In the genomic region with DNA sequence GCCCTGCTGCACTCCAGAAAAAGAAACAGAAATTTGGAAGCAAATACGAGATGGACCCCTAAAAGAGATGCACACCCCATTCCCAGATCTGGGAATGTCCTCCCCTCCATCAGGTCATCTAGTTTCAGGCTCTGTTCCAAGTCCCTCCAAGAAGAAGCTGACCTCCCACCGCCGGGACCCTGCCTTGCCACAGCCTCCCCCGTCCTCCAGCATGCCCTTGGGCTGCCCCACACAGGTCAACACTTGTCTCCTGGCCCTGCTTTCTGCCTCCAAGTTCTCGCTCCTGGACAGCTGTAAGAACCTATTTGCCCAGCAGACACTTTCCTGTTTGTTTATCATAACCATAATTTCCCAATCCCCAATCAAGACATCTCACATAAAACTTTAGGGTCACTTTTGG, we compare ENCODE assay signal across 22 cellular contexts. TPM values are rescaled to one million over a fixed set of nuclear protein-coding genes. Genes with fewer than 3 reads are reported as not detected.
DNase-seq lines count a peak whose midpoint lies in the region; ATAC-seq and TF ChIP-seq lines count a peak whose summit lies in the region.
"Had no signal": no experiment of that assay in that cellular context is flagged by ENCODE, and none has a peak within 500 bp of the region (broad histone marks: within the 10 kb centered on the region; RNA-seq: fewer than 3 reads in every experiment).

No MANE protein-coding gene starts in this region.

- H3K36me3 Mint-ChIP-seq in activated naive CD8-positive, alpha-beta T cell treated with anti-CD3 and anti-CD28 coated beads for 36 hours = no peaks in the 10 kb centered on the region
- H3K36me3 Mint-ChIP-seq: CD4-positive, CD25-positive, alpha-beta regulatory T cell; CD8-positive, alpha-beta memory T cell; IgD-negative memory B cell had no signal

- DNase-seq in cardiac septum (ENCODE audit: low spot score) = peak; percentile 53
- DNase-seq in right atrium auricular region (ENCODE audit: low spot score) = no peak
- peak; percentile 37 for DNase-seq in islet precursor cell
- no peak for DNase-seq in activated naive CD8-positive, alpha-beta T cell treated with anti-CD3 and anti-CD28 coated beads for 36 hours
- DNase-seq: ACHN; BE2C; C1 segment of cervical spinal cord; CD4-positive, CD25-positive, alpha-beta regulatory T cell; COR-L47; DMS 273 treated with DMSO at 0.1 percent for 48 hours; DMS53; DND-41; EL; HCEC 1CT had no signal

- H3K4me1 Mint-ChIP-seq in activated naive CD8-positive, alpha-beta T cell treated with anti-CD3 and anti-CD28 coated beads for 36 hours = no peaks in the 10 kb centered on the region

- no peak overlapping the region for H3K4me3 Mint-ChIP-seq in activated naive CD8-positive, alpha-beta T cell treated with anti-CD3 and anti-CD28 coated beads for 36 hours
- H3K4me3 Mint-ChIP-seq: CD4-positive, CD25-positive, alpha-beta regulatory T cell; CD8-positive, alpha-beta memory T cell; GM23338; IgD-negative memory B cell had no signal

- peaks cover 4% of the 10 kb centered on the region for H3K27me3 Mint-ChIP-seq in activated naive CD8-positive, alpha-beta T cell treated with anti-CD3 and anti-CD28 coated beads for 36 hours

- ATAC-seq in GM19324 (IDR thresholded peaks at IDR 0.05; ENCODE audit: low FRiP score, unreplicated experiment) (no peak), GM19351 (IDR thresholded peaks at IDR 0.05; ENCODE audit: unreplicated experiment) (no peak)
- ATAC-seq: GM12878, GM23338, HepG2 had no signal

- H3K9me3 ChIP-seq in right atrium auricular region (no peaks in the 10 kb centered on the region), neutrophil (no peaks in the 10 kb centered on the region)
- H3K9me3 ChIP-seq: BE2C had no signal

- H3K9me3 Mint-ChIP-seq in activated naive CD8-positive, alpha-beta T cell treated with anti-CD3 and anti-CD28 coated beads for 36 hours = no peaks in the 10 kb centered on the region
- H3K9me3 Mint-ChIP-seq: CD8-positive, alpha-beta memory T cell; GM23338; IgD-negative memory B cell had no signal

- no peaks in the 10 kb centered on the region for H3K36me3 ChIP-seq in right atrium auricular region
- H3K36me3 ChIP-seq in neutrophil = no peaks in the 10 kb centered on the region
- H3K36me3 ChIP-seq: BE2C had no signal

- no peak overlapping the region for H3K27ac Mint-ChIP-seq in activated naive CD8-positive, alpha-beta T cell treated with anti-CD3 and anti-CD28 coated beads for 36 hours
- H3K27ac Mint-ChIP-seq: CD4-positive, CD25-positive, alpha-beta regulatory T cell; GM23338; IgD-negative memory B cell had no signal

- TF ChIP-seq CTCF in right atrium auricular region (IDR thresholded peaks at IDR 0.05) = no peak
- no peak for TF ChIP-seq CTCF in neutrophil (IDR thresholded peaks at IDR 0.05)

- intact Hi-C loops in cardiac septum (cut with DNase I) = no loop called here

- H3K27me3 ChIP-seq in right atrium auricular region (no peaks in the 10 kb centered on the region), neutrophil (no peaks in the 10 kb centered on the region)
- H3K27me3 ChIP-seq: BE2C had no signal

- H3K27ac ChIP-seq in right atrium auricular region = no peak overlapping the region
- H3K27ac ChIP-seq in neutrophil = peak overlapping the region; percentile 15

- H3K4me1 ChIP-seq in right atrium auricular region = no peaks in the 10 kb centered on the region
- H3K4me1 ChIP-seq in neutrophil (ENCODE audit: control insufficient read depth in 1 of 2, insufficient read depth in 1 of 2, low read depth in 1 of 2, low read length in 1 of 2) = peaks cover 65 to 74% of the 10 kb centered on the region in 2 experiments
- H3K4me1 ChIP-seq: BE2C had no signal

- H3K4me3 ChIP-seq in right atrium auricular region (no peak overlapping the region), neutrophil (ENCODE audit: low read depth in 1 of 2, low read length in 1 of 2) (no peak overlapping the region)
- H3K4me3 ChIP-seq: GM12878, GM23338 had no signal

RNA-seq across cellular contexts. Expression of a gene that starts 2.0 kb away (rescaled TPM):
- total RNA-seq in cardiac septum (0.81 TPM), right atrium auricular region (under 1 TPM; 0.33 to 0.83 TPM)
- under 1 TPM; 0.54 to 0.74 TPM for total RNA-seq in activated naive CD8-positive, alpha-beta T cell treated with anti-CD3 and anti-CD28 coated beads for 36 hours

RNA-seq across cellular contexts. Expression of a gene that starts 44.5 kb away (rescaled TPM):
- total RNA-seq in cardiac septum (6.2 TPM), right atrium auricular region (1 to 10 TPM; 4.4 to 4.7 TPM)
- 1 to 10 TPM; 5.0 to 6.3 TPM for total RNA-seq in activated naive CD8-positive, alpha-beta T cell treated with anti-CD3 and anti-CD28 coated beads for 36 hours

Comparison
In these comparisons a context has a peak if more than half of its experiments do, and no peak if none do; other contexts are left out.
1. DNase-seq: peak in cardiac septum (single experiment) and islet precursor cell (single experiment); none in right atrium auricular region (single experiment) and activated naive CD8-positive, alpha-beta T cell treated with anti-CD3 and anti-CD28 coated beads for 36 hours (single experiment).